8 cellular contexts compared by ENCODE assay signal in genomic region chr5:132883261-132883834, GRCh38. TPM values are rescaled to one million over a fixed set of nuclear protein-coding genes. Genes with fewer than 3 reads are reported as not detected.
DNase-seq lines count a peak whose midpoint lies in the region; ATAC-seq and TF ChIP-seq lines count a peak whose summit lies in the region.

No MANE protein-coding gene starts in this region.

- ATAC-seq in omental fat pad (ENCODE audit: low FRiP score), result peak; percentile 59
- no peak for ATAC-seq in GM19395 (IDR thresholded peaks at IDR 0.05; ENCODE audit: unreplicated experiment)
- ATAC-seq in GM18511 (IDR thresholded peaks at IDR 0.05; ENCODE audit: unreplicated experiment), result no peak

- peak; percentile 75 for DNase-seq in DMS114 treated with DMSO at 0.1 percent for 48 hours (lab: John Stamatoyannopoulos, UW; ENCODE audit: unreplicated experiment)
- peak; percentile 80 for DNase-seq in H4 (ENCODE audit: low spot score)
- DNase-seq in NCI-H345 (lab: John Stamatoyannopoulos, UW), result peak; percentile 41
- DNase-seq in activated CD4-positive, alpha-beta T cell treated with anti-CD3 and anti-CD28 coated beads, Interleukin-2, amount 50 U/mL, for 1 hour, result peak; percentile 13
- DNase-seq in germinal center (ENCODE audit: low spot score), result peak; percentile 30
- DNase-seq in omental fat pad (ENCODE audit: low spot score), result no peak

- no peak for TF ChIP-seq CTCF in omental fat pad (IDR thresholded peaks at IDR 0.05)

RNA-seq across cellular contexts. Expression of gene LEAP2, which starts 9.9 kb away (rescaled TPM):
- 0.08 and 0.25 TPM in 2 replicates for total RNA-seq in H4 (2014; rRNA removed; shearing (Covaris generic))
- total RNA-seq in omental fat pad, result 1 to 10 TPM in 3 of 4 donors, under 1 TPM in 1; 0.84 to 2.3 (median 1.4) TPM

RNA-seq across cellular contexts. Expression of gene UQCRQ, which starts 16.9 kb away (rescaled TPM):
- 534 and 752 TPM in 2 replicates for total RNA-seq in H4 (2014; rRNA removed; shearing (Covaris generic))
- 100 to 1,000 TPM in 3 of 4 donors, 10 to 100 TPM in 1; 89.7 to 173 (median 115) TPM for total RNA-seq in omental fat pad

RNA-seq across cellular contexts. Expression of gene GDF9, which starts 17.1 kb away (rescaled TPM):
- 0.04 and 0.19 TPM in 2 replicates for total RNA-seq in H4 (2014; rRNA removed; shearing (Covaris generic))
- total RNA-seq in omental fat pad, result 1 to 10 TPM in 1 of 4 donors, under 1 TPM in 2, not detected in 1; 0.24 to 1.3 (median 0.31) TPM

RNA-seq across cellular contexts. Expression of gene SHROOM1, which starts 52.9 kb away (rescaled TPM):
- 0.91 and 9.0 TPM in 2 replicates for total RNA-seq in H4 (2014; rRNA removed; shearing (Covaris generic))
- total RNA-seq in omental fat pad, result 10 to 100 TPM in 2 of 4 donors, 1 to 10 TPM in 2; 7.0 to 17.0 (median 9.1) TPM
